In genomic region chr10:75541411-75541810, GRCh38 we compare ENCODE assay signal across 21 cellular contexts.
"Had no signal": no experiment of that assay in that cellular context is flagged by ENCODE, and none has a peak within 500 bp of the region (broad histone marks: within the 10 kb centered on the region; RNA-seq: fewer than 3 reads in every experiment).

No MANE protein-coding gene starts in this region.

- H3K27me3 ChIP-seq: body of pancreas, right lobe of liver, suprapubic skin had no signal

- H3K9me3 ChIP-seq: body of pancreas, lower lobe of right lung, right lobe of liver, suprapubic skin had no signal

- H3K9ac ChIP-seq: parathyroid adenoma had no signal

- ATAC-seq: activated T-helper 17 cell treated with anti-CD3 and anti-CD28 coated beads, Interleukin-2, amount 50 U/mL, for 72 hours; body of pancreas; foreskin keratinocyte; left colon; lower lobe of right lung; stimulated activated naive CD8-positive, alpha-beta T cell treated with anti-CD3 and anti-CD28 coated beads, Interleukin-15, amount 100 ng/mL, for 72 hours had no signal

- H3K4me3 Mint-ChIP-seq: activated naive CD8-positive, alpha-beta T cell treated with anti-CD3 and anti-CD28 coated beads for 36 hours; activated T-cell treated with anti-CD3 and anti-CD28 coated beads, Interleukin-2, amount 50 U/mL, for 24 hours; activated T-helper 17 cell treated with anti-CD3 and anti-CD28 coated beads, Interleukin-2, amount 50 U/mL, for 72 hours; dendritic cell treated with granulocyte-macrophage colony-stimulating factor and Interleukin-4, amounts not matched to agents 40 ng/mL and 50 ng/mL, for 4 days; naive B cell; stimulated activated naive CD8-positive, alpha-beta T cell treated with anti-CD3 and anti-CD28 coated beads, Interleukin-15, amount 100 ng/mL, for 72 hours had no signal

- DNase-seq: activated CD8-positive, alpha-beta memory T cell treated with anti-CD3 and anti-CD28 coated beads for 24 hours; activated CD8-positive, alpha-beta memory T cell treated with anti-CD3 and anti-CD28 coated beads, Interleukin-2, amount 50 U/mL, for 4 hours; activated naive CD4-positive, alpha-beta T cell treated with Interleukin-2 at 50 U/mL for 16 hours; activated naive CD8-positive, alpha-beta T cell treated with anti-CD3 and anti-CD28 coated beads for 36 hours; activated T-cell treated with anti-CD3 and anti-CD28 coated beads, Interleukin-2, amount 50 U/mL, for 24 hours; body of pancreas; effector CD8-positive, alpha-beta T cell; foreskin keratinocyte; left colon; lower lobe of right lung; naive B cell; right lobe of liver; stimulated activated CD4-positive, alpha-beta T cell treated with anti-CD3 and anti-CD28 coated beads, Interleukin-1b, Interleukin-23, amount 100 ng/mL, for 48 hours; stimulated activated naive CD8-positive, alpha-beta T cell treated with anti-CD3 and anti-CD28 coated beads, Interleukin-15, amount 100 ng/mL, for 72 hours; T-helper 1 cell; trophoblast cell had no signal

- H3K9me3 Mint-ChIP-seq: activated naive CD8-positive, alpha-beta T cell treated with anti-CD3 and anti-CD28 coated beads for 36 hours; activated T-cell treated with anti-CD3 and anti-CD28 coated beads, Interleukin-2, amount 50 U/mL, for 24 hours; activated T-helper 17 cell treated with anti-CD3 and anti-CD28 coated beads, Interleukin-2, amount 50 U/mL, for 72 hours; dendritic cell treated with granulocyte-macrophage colony-stimulating factor and Interleukin-4, amounts not matched to agents 40 ng/mL and 50 ng/mL, for 4 days; naive B cell; stimulated activated naive CD8-positive, alpha-beta T cell treated with anti-CD3 and anti-CD28 coated beads, Interleukin-15, amount 100 ng/mL, for 72 hours had no signal

- H3K27ac ChIP-seq: body of pancreas, foreskin keratinocyte, lower lobe of right lung, parathyroid adenoma, right lobe of liver, suprapubic skin had no signal

- H3K36me3 ChIP-seq: lower lobe of right lung, right lobe of liver, suprapubic skin had no signal

- H3K4me1 ChIP-seq: body of pancreas, foreskin keratinocyte, parathyroid adenoma had no signal

- H3K27me3 Mint-ChIP-seq: dendritic cell treated with granulocyte-macrophage colony-stimulating factor and Interleukin-4, amounts not matched to agents 40 ng/mL and 50 ng/mL, for 4 days had no signal

- H3K4me1 Mint-ChIP-seq: activated naive CD8-positive, alpha-beta T cell treated with anti-CD3 and anti-CD28 coated beads for 36 hours; activated T-helper 17 cell treated with anti-CD3 and anti-CD28 coated beads, Interleukin-2, amount 50 U/mL, for 72 hours; naive B cell; stimulated activated naive CD8-positive, alpha-beta T cell treated with anti-CD3 and anti-CD28 coated beads, Interleukin-15, amount 100 ng/mL, for 72 hours had no signal

- H3K36me3 Mint-ChIP-seq: activated naive CD8-positive, alpha-beta T cell treated with anti-CD3 and anti-CD28 coated beads for 36 hours; naive B cell had no signal

- H3K4me3 ChIP-seq: body of pancreas, lower lobe of right lung, right lobe of liver, skin epidermis, suprapubic skin had no signal

- H3K27ac Mint-ChIP-seq: activated naive CD8-positive, alpha-beta T cell treated with anti-CD3 and anti-CD28 coated beads for 36 hours; activated T-cell treated with anti-CD3 and anti-CD28 coated beads, Interleukin-2, amount 50 U/mL, for 24 hours; activated T-helper 17 cell treated with anti-CD3 and anti-CD28 coated beads, Interleukin-2, amount 50 U/mL, for 72 hours; dendritic cell treated with granulocyte-macrophage colony-stimulating factor and Interleukin-4, amounts not matched to agents 40 ng/mL and 50 ng/mL, for 4 days; naive B cell; stimulated activated naive CD8-positive, alpha-beta T cell treated with anti-CD3 and anti-CD28 coated beads, Interleukin-15, amount 100 ng/mL, for 72 hours had no signal
